In genomic region chr14:45135659-45136314, GRCh38 we compare ENCODE assay signal across 8 cellular contexts. TPM values are rescaled to one million over a fixed set of nuclear protein-coding genes. Genes with fewer than 3 reads are reported as not detected.
DNase-seq lines count a peak whose midpoint lies in the region; ATAC-seq and TF ChIP-seq lines count a peak whose summit lies in the region.

FANCM (plus strand) TSS chr14:45135930; CDS start chr14:45136032, 102 bp downstream.

- H4K8ac ChIP-seq in IMR-90 (ENCODE audit: low read depth in 2 of 2, low read length in 2 of 2) = peak within 1 kb of the TSS; percentile 53 to 88

- H2AFZ ChIP-seq in IMR-90 (replicated peaks; ENCODE audit: low read length, poor library complexity) = peak within 1 kb of the TSS; percentile 92

- H2AK9ac ChIP-seq in IMR-90 (replicated peaks; ENCODE audit: low read depth, low read length, poor library complexity) = peak within 1 kb of the TSS; percentile 47

- BruUV-seq in Calu3 (replicated peaks; lab: Mats Ljungman, UMichigan) = no TSS peak
- BruUV-seq in IMR-90 (replicated peaks; lab: Mats Ljungman, UMichigan) = TSS peak; percentile 63

- no peak within 1 kb of the TSS for H2BK20ac ChIP-seq in IMR-90 (ENCODE audit: low read depth, low read length)

- H3K23ac ChIP-seq in IMR-90 (ENCODE audit: low read depth, low read length) = peak within 1 kb of the TSS; percentile 61; the same call in 1 of the 2 replicates

- H4K20me1 ChIP-seq in IMR-90 (ENCODE audit: insufficient read depth, low read length) = no peaks in the 10 kb centered on the region

- no peaks in the 10 kb centered on the region for H3K36me3 ChIP-seq in IMR-90 (ENCODE audit: control insufficient read depth, insufficient read depth, low read length)

- peaks cover 16% of the 10 kb centered on the region for H3K4me1 Mint-ChIP-seq in Calu3 (ENCODE audit: low read depth, unreplicated experiment)

- 1% methylated on average over 27 of the region's 44 CpGs; no CpG with 5 or more reads in 1 of the 2 experiments for WGBS in IMR-90 (ENCODE audit: extremely low coverage in 2 of 2, insufficient read length in 1 of 2), 2 experiments

- H2BK120ac ChIP-seq in IMR-90 (ENCODE audit: low read depth, low read length) = no peak within 1 kb of the TSS

- no peaks in the 10 kb centered on the region for H3K9me3 ChIP-seq in IMR-90 (ENCODE audit: control insufficient read depth, insufficient read depth, low read length)
- H3K9me3 ChIP-seq in mononuclear cell (ENCODE audit: low read depth, low read length) = no peaks in the 10 kb centered on the region

- dilution Hi-C loops in IMR-90 (cut with HindIII; ENCODE audit: low sequenced_read_pairs, unreplicated experiment) = no loop called here

- intact Hi-C loops in Calu3 (cut with micrococcal nuclease; ENCODE audit: unreplicated experiment) (loop anchor here (2.0 kb wide), 2 partner anchors 175 to 223 kb away; partner anchors contain the start of gene KLHL28), IMR-90 (cut with micrococcal nuclease) (loop anchor here (1.0 to 5.0 kb wide), 3 partner anchors 133 to 218 kb away; partner anchors contain the start of gene KLHL28)

- H2BK5ac ChIP-seq in IMR-90 (ENCODE audit: low read depth, low read length, poor library complexity, severe bottlenecking) = peak within 1 kb of the TSS; percentile 86

- peak within 1 kb of the TSS; percentile 96 for H3K4me3 Mint-ChIP-seq in Calu3 (ENCODE audit: low read depth, unreplicated experiment)

- peak within 1 kb of the TSS; percentile 34; the same call in 1 of the 2 replicates for H3K4ac ChIP-seq in IMR-90 (ENCODE audit: low read depth, low read length)

- peak within 1 kb of the TSS; percentile 22; the same call in 1 of the 2 replicates for H3K18ac ChIP-seq in IMR-90 (ENCODE audit: low read depth, low read length)

- H2BK15ac ChIP-seq in IMR-90 (ENCODE audit: low read depth, low read length) = no peak within 1 kb of the TSS

- H3K14ac ChIP-seq in IMR-90 (replicated peaks; ENCODE audit: low read depth, low read length) = peak within 1 kb of the TSS; percentile 64

- peak within 1 kb of the TSS; percentile 79; the same call in 1 of the 2 replicates for H3K56ac ChIP-seq in IMR-90 (ENCODE audit: extremely low read depth, insufficient read depth, low read length)

- H4K91ac ChIP-seq in IMR-90 (ENCODE audit: insufficient read depth, low read depth, low read length) = peak within 1 kb of the TSS; percentile 28

- in situ Hi-C loops in IMR-90 (cut with MboI; ENCODE audit: low sequenced_read_pairs) = loop anchor here (10.0 kb wide), 1 partner anchor 171 kb away; the partner anchor contains the start of genes KLHL28 and TOGARAM1

- TF ChIP-seq POLR2A in IMR-90 (IDR thresholded peaks at IDR 0.05; ENCODE audit: low read depth, low read length) = no peak

- H3K36me3 Mint-ChIP-seq in Calu3 (ENCODE audit: insufficient read depth, unreplicated experiment) = peaks cover 35% of the 10 kb centered on the region

- peaks cover 8 to 31% of the 10 kb centered on the region in 2 experiments; a peak in 3 of 4 replicates for H3K79me1 ChIP-seq in IMR-90 (ENCODE audit: low read depth in 1 of 2, low read length in 2 of 2)

- no peaks in the 10 kb centered on the region for H3K27me3 Mint-ChIP-seq in Calu3 (ENCODE audit: unreplicated experiment)

- peak within 1 kb of the TSS; percentile 82 for H3K4me3 ChIP-seq in IMR-90 (ENCODE audit: insufficient read depth, low read depth, low read length)
- H3K4me3 ChIP-seq in mononuclear cell (ENCODE audit: low read length) = peak within 1 kb of the TSS; percentile 88

- TF ChIP-seq RAD21 in IMR-90 (IDR thresholded peaks at IDR 0.05; ENCODE audit: low read length) = no peak; the same call in 1 of the 2 replicates

- H3K9me1 ChIP-seq in IMR-90 (ENCODE audit: insufficient read depth, low read length) = no peaks in the 10 kb centered on the region

- ATAC-seq in GM21515 (IDR thresholded peaks at IDR 0.05; ENCODE audit: unreplicated experiment) (peak; percentile 46), IMR-90 (ENCODE audit: low read depth) (peak; percentile 58)

- H3K4me1 ChIP-seq in IMR-90 (ENCODE audit: control insufficient read depth, insufficient read depth, low read length) (no peaks in the 10 kb centered on the region), mononuclear cell (ENCODE audit: insufficient read depth, low read length) (peaks cover 29% of the 10 kb centered on the region)

- no peak for TF ChIP-seq CTCF in Calu3 (IDR thresholded peaks at IDR 0.05; ENCODE audit: unreplicated experiment)
- no peak for TF ChIP-seq CTCF in IMR-90 (conservative IDR thresholded peaks at IDR 0.05; ENCODE audit: low read depth, low read length)

- H3K4me2 ChIP-seq in IMR-90 (ENCODE audit: low read depth, low read length) = peak within 1 kb of the TSS; percentile 92

- H3K9me3 Mint-ChIP-seq in Calu3 (ENCODE audit: low read depth, unreplicated experiment) = no peaks in the 10 kb centered on the region

- 0 out of 2 replicates have a peak within 1 kb of the TSS, but pooled peaks have one; percentile 30 for H2AK5ac ChIP-seq in IMR-90 (ENCODE audit: low read depth, low read length)

- H3K9ac ChIP-seq in IMR-90 (ENCODE audit: low read depth, low read length) = peak within 1 kb of the TSS; percentile 83

- DNase-seq in Calu3 (peak; percentile 87), IMR-90 (peak; percentile 98), OCI-M1 (lab: John Stamatoyannopoulos, UW) (peak; percentile 97), activated T-cell treated with anti-CD3 and anti-CD28 coated beads for 24 hours (ENCODE audit: low read depth) (peak; percentile 85), epidermal melanocyte (ENCODE audit: insufficient read length, low spot score) (peak; percentile 88)
- DNase-seq in stimulated activated CD8-positive, alpha-beta memory T cell treated with anti-CD3 and anti-CD28 coated beads, Interleukin-4, amount 100 ng/mL, for 1 hour (ENCODE audit: low read depth in 2 of 2, low spot score in 1 of 2) = peak; percentile 66 to 73

- POLR2A ChIA-PET in IMR-90 (lab: Charles Lee; ENCODE audit: unreplicated experiment) = no interaction called here

- H3K27ac ChIP-seq in IMR-90 (ENCODE audit: insufficient read depth, low read length) = peak within 1 kb of the TSS; percentile 20

- CTCF ChIA-PET in Calu3 (lab: Charles Lee) (no interaction called here), IMR-90 (lab: Yijun Ruan, JAX) (no interaction called here)

- peak within 1 kb of the TSS; percentile 93 for H3K27ac Mint-ChIP-seq in Calu3 (ENCODE audit: unreplicated experiment)

- peak within 1 kb of the TSS; percentile 47; the same call in 1 of the 2 replicates for H4K5ac ChIP-seq in IMR-90 (ENCODE audit: low read depth, low read length)

- H3K27me3 ChIP-seq in IMR-90 (ENCODE audit: control insufficient read depth, insufficient read depth, low read length) (no peaks in the 10 kb centered on the region), mononuclear cell (ENCODE audit: insufficient read depth, low read length) (no peaks in the 10 kb centered on the region)

TF ChIP-seq in IMR-90, 13 proteins besides CTCF, POLR2A, EP300 and RAD21:
- TF ChIP-seq CEBPB (IDR thresholded peaks at IDR 0.05; ENCODE audit: low read depth, low read length) (no peak), MXI1 (IDR thresholded peaks at IDR 0.05; ENCODE audit: borderline replicate concordance, low read depth, low read length) (peak; percentile 77), BHLHE40 (IDR thresholded peaks at IDR 0.05; ENCODE audit: low read depth, low read length) (peak; percentile 22; the same call in 1 of the 2 replicates), USF2 (IDR thresholded peaks at IDR 0.05; ENCODE audit: low read depth, low read length) (no peak), RCOR1 (IDR thresholded peaks at IDR 0.05; ENCODE audit: insufficient replicate concordance, low read length) (no peak), MAZ (IDR thresholded peaks at IDR 0.05; ENCODE audit: borderline replicate concordance, low read depth, low read length) (no peak), SMC3 (IDR thresholded peaks at IDR 0.05; ENCODE audit: low read depth, low read length) (no peak), RFX5 (IDR thresholded peaks at IDR 0.05; ENCODE audit: low read depth, low read length) (no peak), FOS (IDR thresholded peaks at IDR 0.05; ENCODE audit: low read depth, low read length) (no peak), MAFK (IDR thresholded peaks at IDR 0.05; ENCODE audit: low read depth, low read length) (no peak)
- TF ChIP-seq, protein P1, sequence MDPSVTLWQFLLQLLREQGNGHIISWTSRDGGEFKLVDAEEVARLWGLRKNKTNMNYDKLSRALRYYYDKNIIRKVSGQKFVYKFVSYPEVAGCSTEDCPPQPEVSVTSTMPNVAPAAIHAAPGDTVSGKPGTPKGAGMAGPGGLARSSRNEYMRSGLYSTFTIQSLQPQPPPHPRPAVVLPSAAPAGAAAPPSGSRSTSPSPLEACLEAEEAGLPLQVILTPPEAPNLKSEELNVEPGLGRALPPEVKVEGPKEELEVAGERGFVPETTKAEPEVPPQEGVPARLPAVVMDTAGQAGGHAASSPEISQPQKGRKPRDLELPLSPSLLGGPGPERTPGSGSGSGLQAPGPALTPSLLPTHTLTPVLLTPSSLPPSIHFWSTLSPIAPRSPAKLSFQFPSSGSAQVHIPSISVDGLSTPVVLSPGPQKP (IDR thresholded peaks at IDR 0.05; ENCODE audit: borderline replicate concordance, low read depth, low read length) = no peak
TF ChIP-seq in IMR-90: peak in this region for 2.

RNA-seq across cellular contexts. Expression of gene FANCM, which starts in this region (rescaled TPM):
- total RNA-seq in Calu3 (2022) (11.4 and 14.6 TPM in 2 replicates), IMR-90 (2012; rRNA removed) (7.0 and 10.3 TPM in 2 replicates), mononuclear cell (11.2 TPM)
- polyA plus RNA-seq in IMR-90 (2012; rRNA removed) = 1.7 TPM in 2 replicates
- polyA plus RNA-seq in IMR-90 (2012; cell fraction: cytosol; rRNA removed) = 0.55 and 0.57 TPM in 2 replicates
- 1.1 and 2.7 TPM in 2 replicates for polyA plus RNA-seq in IMR-90 (2012; cell fraction: nucleus; rRNA removed; ENCODE audit: low replicate concordance)

Comparison
In these comparisons a context has a peak if more than half of its experiments do, and no peak if none do; other contexts are left out.
1. Peak in every context shown above with its lines: DNase-seq, ATAC-seq, H3K4me3 ChIP-seq and H3K27ac ChIP-seq.